1 cellular context compared by ENCODE assay signal in the genomic region with DNA sequence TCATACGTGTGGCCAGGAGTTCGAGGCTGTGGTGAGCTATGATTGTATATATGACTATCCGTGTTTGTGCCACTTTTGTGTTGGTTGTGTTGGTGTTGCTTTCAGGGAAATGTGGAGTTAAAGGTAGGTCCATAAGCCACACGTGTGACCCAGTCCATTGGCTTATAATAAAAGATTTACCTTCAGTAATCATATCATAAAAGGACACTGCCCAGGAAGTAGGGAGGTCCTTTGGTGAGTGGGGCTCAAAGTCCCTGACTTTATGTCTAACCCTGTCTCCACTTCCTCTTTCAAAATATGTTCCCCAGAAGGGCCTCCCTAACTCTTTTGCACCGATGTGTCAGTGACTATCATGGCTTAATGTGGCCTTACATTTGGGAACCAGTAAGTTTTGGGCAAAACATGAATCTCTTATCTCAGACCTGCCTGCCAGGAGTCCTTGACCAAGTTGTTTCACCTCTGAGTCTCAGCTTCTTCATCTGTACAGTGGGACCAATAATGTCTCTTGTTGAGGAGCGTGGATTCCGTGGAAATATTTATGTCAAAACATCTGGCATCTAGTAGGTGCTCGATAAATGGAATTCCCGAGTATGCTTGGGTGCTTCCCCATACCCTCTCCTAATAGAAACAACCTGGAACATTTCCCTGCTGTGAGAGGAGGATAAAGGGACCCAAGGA.
A peak's percentile ranks its signal among the peaks of the same experiment; 100 is the strongest.
TF ChIP-seq lines count a peak whose summit lies in the region.

No MANE protein-coding gene starts in this region.

TF ChIP-seq in K562, 482 proteins besides CTCF, POLR2A, EP300 and RAD21:
- TF ChIP-seq, protein P1, sequence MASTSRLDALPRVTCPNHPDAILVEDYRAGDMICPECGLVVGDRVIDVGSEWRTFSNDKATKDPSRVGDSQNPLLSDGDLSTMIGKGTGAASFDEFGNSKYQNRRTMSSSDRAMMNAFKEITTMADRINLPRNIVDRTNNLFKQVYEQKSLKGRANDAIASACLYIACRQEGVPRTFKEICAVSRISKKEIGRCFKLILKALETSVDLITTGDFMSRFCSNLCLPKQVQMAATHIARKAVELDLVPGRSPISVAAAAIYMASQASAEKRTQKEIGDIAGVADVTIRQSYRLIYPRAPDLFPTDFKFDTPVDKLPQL (IDR thresholded peaks at IDR 0.05; ENCODE audit: extremely low read depth, insufficient read length) = no peak
- TF ChIP-seq ZNF174 (CRISPR knock-in tag; IDR thresholded peaks at IDR 0.05) (no peak), THAP7 (CRISPR knock-in tag; IDR thresholded peaks at IDR 0.05) (no peak), BCOR (IDR thresholded peaks at IDR 0.05) (peak; percentile 35; the same call in 1 of the 2 replicates), RBM25 (IDR thresholded peaks at IDR 0.05; ENCODE audit: low read depth, low read length, severe bottlenecking) (peak; percentile 45), SPI1 (IDR thresholded peaks at IDR 0.05; ENCODE audit: borderline replicate concordance, low read depth, low read length) (peak; percentile 93), ESRRA (IDR thresholded peaks at IDR 0.05; ENCODE audit: borderline replicate concordance, low read depth) (peak; percentile 83), ETV1 (tag; conservative IDR thresholded peaks at IDR 0.05; ENCODE audit: low read depth) (peak; percentile 31; the same call in 1 of the 2 replicates)
- TF ChIP-seq, protein P2, sequence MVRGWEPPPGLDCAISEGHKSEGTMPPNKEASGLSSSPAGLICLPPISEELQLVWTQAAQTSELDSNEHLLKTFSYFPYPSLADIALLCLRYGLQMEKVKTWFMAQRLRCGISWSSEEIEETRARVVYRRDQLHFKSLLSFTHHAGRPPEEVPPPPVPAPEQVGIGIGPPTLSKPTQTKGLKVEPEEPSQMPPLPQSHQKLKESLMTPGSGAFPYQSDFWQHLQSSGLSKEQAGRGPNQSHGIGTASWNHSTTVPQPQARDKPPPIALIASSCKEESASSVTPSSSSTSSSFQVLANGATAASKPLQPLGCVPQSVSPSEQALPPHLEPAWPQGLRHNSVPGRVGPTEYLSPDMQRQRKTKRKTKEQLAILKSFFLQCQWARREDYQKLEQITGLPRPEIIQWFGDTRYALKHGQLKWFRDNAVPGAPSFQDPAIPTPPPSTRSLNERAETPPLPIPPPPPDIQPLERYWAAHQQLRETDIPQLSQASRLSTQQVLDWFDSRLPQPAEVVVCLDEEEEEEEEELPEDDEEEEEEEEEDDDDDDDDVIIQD (CRISPR knock-in tag; IDR thresholded peaks at IDR 0.05) = no peak
